1 cellular context compared by ENCODE assay signal in the genomic region with DNA sequence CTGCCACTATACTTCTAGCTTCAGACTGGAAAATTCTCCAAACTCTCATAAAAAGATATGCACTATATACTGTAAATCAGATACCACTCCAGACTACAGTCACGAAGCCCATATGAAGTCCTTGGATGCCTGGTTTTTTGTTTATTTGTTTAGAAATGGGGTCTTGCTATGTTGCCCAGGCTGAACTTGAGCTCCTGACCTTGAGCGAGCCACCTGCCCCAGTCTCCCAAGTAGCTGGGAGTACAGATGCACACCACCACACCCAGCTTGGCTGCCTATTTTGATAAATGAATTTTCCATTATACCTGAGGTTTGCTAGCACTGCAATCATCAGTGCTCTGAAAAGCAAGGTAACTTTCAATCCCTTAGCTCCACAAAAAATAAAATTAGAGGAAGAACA.
A peak's percentile ranks its signal among the peaks of the same experiment; 100 is the strongest.
TF ChIP-seq lines count a peak whose summit lies in the region.

No MANE protein-coding gene starts in this region.

TF ChIP-seq in K562, 482 proteins besides CTCF, POLR2A, EP300 and RAD21 (continued from another document):
- TF ChIP-seq, protein P1, sequence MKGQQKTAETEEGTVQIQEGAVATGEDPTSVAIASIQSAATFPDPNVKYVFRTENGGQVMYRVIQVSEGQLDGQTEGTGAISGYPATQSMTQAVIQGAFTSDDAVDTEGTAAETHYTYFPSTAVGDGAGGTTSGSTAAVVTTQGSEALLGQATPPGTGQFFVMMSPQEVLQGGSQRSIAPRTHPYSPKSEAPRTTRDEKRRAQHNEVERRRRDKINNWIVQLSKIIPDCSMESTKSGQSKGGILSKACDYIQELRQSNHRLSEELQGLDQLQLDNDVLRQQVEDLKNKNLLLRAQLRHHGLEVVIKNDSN (CRISPR knock-in tag; IDR thresholded peaks at IDR 0.05) = no peak
- no peak for TF ChIP-seq RBBP5 (IDR thresholded peaks at IDR 0.05; ENCODE audit: borderline replicate concordance, insufficient read depth, low read length, poor library complexity, severe bottlenecking)
- peak; percentile 61 for TF ChIP-seq ZNF121 (CRISPR knock-in tag; conservative IDR thresholded peaks at IDR 0.05)
- TF ChIP-seq TBP (optimal IDR thresholded peaks at IDR 0.05; ENCODE audit: low read depth, low read length) = no peak
- TF ChIP-seq ZEB2 (IDR thresholded peaks at IDR 0.05) = no peak
- TF ChIP-seq POLR2G (IDR thresholded peaks at IDR 0.05; ENCODE audit: low read depth, low read length) = no peak
- TF ChIP-seq TRIM24 (IDR thresholded peaks at IDR 0.05) = no peak
- no peak for TF ChIP-seq NR3C1 (CRISPR knock-in tag; IDR thresholded peaks at IDR 0.05)
- no peak for TF ChIP-seq SMAD2 (IDR thresholded peaks at IDR 0.05; ENCODE audit: low read depth, low read length)
- TF ChIP-seq RBM25 (IDR thresholded peaks at IDR 0.05; ENCODE audit: low read depth, low read length, severe bottlenecking) = peak; percentile 37
